In the genomic region with DNA sequence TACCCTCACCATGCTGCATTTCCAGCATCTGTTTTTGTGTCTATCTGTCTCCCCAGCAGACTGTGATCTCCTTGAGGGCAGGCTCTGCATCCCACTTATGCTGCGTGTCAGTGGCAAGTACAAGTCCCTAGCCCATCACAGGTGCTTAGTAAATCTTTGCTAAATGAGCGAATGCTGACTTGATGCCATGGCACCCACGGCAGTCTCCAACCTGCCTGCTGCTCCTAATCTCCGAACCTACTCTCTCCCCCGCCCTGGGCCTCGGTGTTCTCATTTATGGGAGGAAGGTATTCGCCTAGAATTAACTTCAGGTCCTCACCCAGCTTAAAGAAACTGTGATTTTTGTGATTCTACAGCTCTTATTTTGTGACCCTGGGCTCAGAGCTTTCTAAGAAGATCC, we compare ENCODE assay signal across 25 cellular contexts.
"Had no signal": no experiment of that assay in that cellular context is flagged by ENCODE, and none has a peak within 500 bp of the region (broad histone marks: within the 10 kb centered on the region; RNA-seq: fewer than 3 reads in every experiment).

No MANE protein-coding gene starts in this region.

- ATAC-seq: esophagus mucosa; left colon; lower lobe of right lung; stimulated activated naive B cell treated with anti-CD40 and anti-IgM and Interleukin-4, amounts not matched to agents 10 μg/mL and 1 μg/mL and 100 μg/mL, for 72 hours had no signal

- H3K27me3 ChIP-seq: colonic mucosa, gastrocnemius medialis, ovary, tibial nerve, upper lobe of left lung, uterus had no signal

- H3K36me3 Mint-ChIP-seq: stimulated activated naive B cell treated with anti-CD40 and anti-IgM and Interleukin-4, amounts not matched to agents 10 μg/mL and 1 μg/mL and 100 μg/mL, for 72 hours had no signal

- H3K27ac Mint-ChIP-seq: dendritic cell treated with granulocyte-macrophage colony-stimulating factor and Interleukin-4, amounts not matched to agents 40 ng/mL and 50 ng/mL, for 4 days; immature natural killer cell; nephron; stimulated activated naive B cell treated with anti-CD40 and anti-IgM and Interleukin-4, amounts not matched to agents 10 μg/mL and 1 μg/mL and 100 μg/mL, for 72 hours; stimulated activated naive CD8-positive, alpha-beta T cell treated with anti-CD3 and anti-CD28 coated beads, Interleukin-15, Interleukin-2, amounts not matched to agents 100 ng/mL and 50 ng/mL, for 24 hours had no signal

- H3K4me3 ChIP-seq: colonic mucosa, gastrocnemius medialis, lower lobe of right lung, ovary, sigmoid colon, thoracic aorta, tibial nerve, upper lobe of left lung, uterus had no signal

- H3K9me3 ChIP-seq: colonic mucosa, gastrocnemius medialis, lower lobe of right lung, ovary, sigmoid colon, thoracic aorta, tibial nerve, upper lobe of left lung, uterus had no signal

- H3K9me3 Mint-ChIP-seq: dendritic cell treated with granulocyte-macrophage colony-stimulating factor and Interleukin-4, amounts not matched to agents 40 ng/mL and 50 ng/mL, for 4 days; endodermal cell; immature natural killer cell; nephron; stimulated activated naive CD8-positive, alpha-beta T cell treated with anti-CD3 and anti-CD28 coated beads, Interleukin-15, Interleukin-2, amounts not matched to agents 100 ng/mL and 50 ng/mL, for 24 hours had no signal

- H3K27ac ChIP-seq: colonic mucosa, epithelial cell of prostate, gastrocnemius medialis, lower lobe of right lung, ovary, sigmoid colon, thoracic aorta, tibial nerve, upper lobe of left lung, uterus had no signal

- H3K27me3 Mint-ChIP-seq: stimulated activated naive CD8-positive, alpha-beta T cell treated with anti-CD3 and anti-CD28 coated beads, Interleukin-15, Interleukin-2, amounts not matched to agents 100 ng/mL and 50 ng/mL, for 24 hours had no signal

- H3K36me3 ChIP-seq: colonic mucosa, gastrocnemius medialis, lower lobe of right lung, ovary, sigmoid colon, thoracic aorta, tibial nerve, upper lobe of left lung, uterus had no signal

- H3K4me1 ChIP-seq: colonic mucosa, lower lobe of right lung, uterus had no signal

- DNase-seq: central memory CD4-positive, alpha-beta T cell; colonic mucosa; effector CD8-positive, alpha-beta T cell; endodermal cell; gastrocnemius medialis; hypothalamus; immature natural killer cell; islet precursor cell; kidney glomerular epithelial cell; left colon; left ventricle myocardium superior; lower lobe of right lung; sigmoid colon; stimulated activated CD4-positive, alpha-beta T cell treated with anti-CD3 and anti-CD28 coated beads, Interleukin-4, amount 100 ng/mL, for 4 hours; stimulated activated naive B cell treated with anti-CD40 and anti-IgM and Interleukin-4, amounts not matched to agents 10 μg/mL and 1 μg/mL and 100 μg/mL, for 72 hours; upper lobe of left lung; uterus had no signal

- H3K4me1 Mint-ChIP-seq: immature natural killer cell had no signal

- H3K4me3 Mint-ChIP-seq: dendritic cell treated with granulocyte-macrophage colony-stimulating factor and Interleukin-4, amounts not matched to agents 40 ng/mL and 50 ng/mL, for 4 days; endodermal cell; immature natural killer cell; nephron; stimulated activated naive B cell treated with anti-CD40 and anti-IgM and Interleukin-4, amounts not matched to agents 10 μg/mL and 1 μg/mL and 100 μg/mL, for 72 hours; stimulated activated naive CD8-positive, alpha-beta T cell treated with anti-CD3 and anti-CD28 coated beads, Interleukin-15, Interleukin-2, amounts not matched to agents 100 ng/mL and 50 ng/mL, for 24 hours had no signal
